In the genomic region with DNA sequence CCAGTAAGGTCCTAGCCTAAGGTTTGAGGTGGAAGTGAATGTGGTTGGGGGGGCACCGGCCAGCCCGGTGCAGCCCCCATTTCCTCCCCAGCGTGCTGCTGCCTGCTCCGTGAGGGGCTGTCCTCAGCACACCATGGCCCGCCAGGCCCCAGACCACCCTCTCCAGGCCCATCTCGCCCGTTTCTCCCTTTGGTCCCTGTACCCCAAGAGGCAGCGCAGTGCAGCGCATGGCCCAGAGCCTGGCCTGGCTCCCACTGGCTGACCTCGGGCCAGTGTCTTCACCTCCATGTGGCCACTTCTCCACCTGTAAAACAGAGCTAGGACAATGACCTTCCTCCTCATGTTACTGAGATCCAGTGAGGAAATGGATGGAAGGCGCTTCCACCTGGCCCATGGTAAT, we compare ENCODE assay signal across 28 cellular contexts.
"Had no signal": no experiment of that assay in that cellular context is flagged by ENCODE, and none has a peak within 500 bp of the region (broad histone marks: within the 10 kb centered on the region; RNA-seq: fewer than 3 reads in every experiment).

No MANE protein-coding gene starts in this region.

- H3K36me3 Mint-ChIP-seq: activated naive CD8-positive, alpha-beta T cell; WTC11 had no signal

- H3K4me3 Mint-ChIP-seq: activated CD8-positive, alpha-beta T cell treated with anti-CD3 and anti-CD28 coated beads, Interleukin-2, amount 10 ng/mL, durations not matched to agents 7 days and 5 days; activated naive CD8-positive, alpha-beta T cell; activated T-cell treated with anti-CD3 and anti-CD28 coated beads, Interleukin-2, amount 50 U/mL, for 24 hours; activated T-helper 1 cell treated with anti-CD3 and anti-CD28 coated beads, Interleukin-12 subunit alpha, Interleukin-12 subunit beta, Interleukin-2, Interleukin-4 antibody, amounts not matched to agents 30 ng/mL and 10 ng/mL and 1 ng/mL, durations not matched to agents 14 hours and 24 hours and 36 hours; T-helper 1 cell treated with Interleukin-12 subunit alpha and Interleukin-12 subunit beta and Interleukin-4 antibody, amounts not matched to agents 30 μg/mL and 1 μg/mL, for 36 hours; WTC11 had no signal

- ATAC-seq: activated CD8-positive, alpha-beta T cell treated with anti-CD3 and anti-CD28 coated beads, Interleukin-2, amount 10 ng/mL, durations not matched to agents 7 days and 5 days; SK-N-SH treated with all-trans-retinoic acid at 6 μM for 48 hours; WTC11 had no signal

- H3K36me3 ChIP-seq: brain microvascular endothelial cell, cardiac muscle cell, Peyer's patch had no signal

- H3K9me3 ChIP-seq: Peyer's patch, SJSA1 had no signal

- H3K9me3 Mint-ChIP-seq: activated T-cell treated with anti-CD3 and anti-CD28 coated beads, Interleukin-2, amount 50 U/mL, for 24 hours; activated T-helper 1 cell treated with anti-CD3 and anti-CD28 coated beads, Interleukin-12 subunit alpha, Interleukin-12 subunit beta, Interleukin-2, Interleukin-4 antibody, amounts not matched to agents 30 ng/mL and 10 ng/mL and 1 ng/mL, durations not matched to agents 14 hours and 24 hours and 36 hours; T-helper 1 cell treated with Interleukin-12 subunit alpha and Interleukin-12 subunit beta and Interleukin-4 antibody, amounts not matched to agents 30 μg/mL and 1 μg/mL, for 36 hours; WTC11 had no signal

- DNase-seq: activated CD4-positive, alpha-beta T cell treated with anti-CD3 and anti-CD28 coated beads for 48 hours; activated CD4-positive, alpha-beta T cell treated with anti-CD3 and anti-CD28 coated beads, Interleukin-2, amount 50 U/mL, for 4 hours; activated CD4-positive, CD25-positive, alpha-beta regulatory T cell treated with anti-CD3 and anti-CD28 coated beads, Interleukin-2, amount 50 U/mL, for 72 hours; activated CD8-positive, alpha-beta memory T cell treated with anti-CD3 and anti-CD28 coated beads, Interleukin-2, amount 50 U/mL, for 48 hours; activated CD8-positive, alpha-beta T cell treated with anti-CD3 and anti-CD28 coated beads, Interleukin-2, amount 10 ng/mL, durations not matched to agents 7 days and 5 days; activated effector memory CD4-positive, alpha-beta T cell treated with Interleukin-2 at 50 U/mL for 16 hours; activated naive CD4-positive, alpha-beta T cell; activated T-cell treated with anti-CD3 and anti-CD28 coated beads, Interleukin-2, amount 50 U/mL, for 24 hours; amygdala; brain microvascular endothelial cell; cerebellar nuclear complex; NCI-H1092; NCI-H1417; NCI-H1930; NCI-H345; NCI-H510A; NCI-H526 treated with DMSO at 0.1 percent for 48 hours; NCI-H82; Peyer's patch; SHP77; SW 1271 had no signal

- H3K27ac ChIP-seq: brain microvascular endothelial cell, cardiac muscle cell, Peyer's patch, SJSA1 had no signal

- H3K4me3 ChIP-seq: cardiac muscle cell, Peyer's patch, SJSA1 had no signal

- H3K27ac Mint-ChIP-seq: activated CD8-positive, alpha-beta T cell treated with anti-CD3 and anti-CD28 coated beads, Interleukin-2, amount 10 ng/mL, durations not matched to agents 7 days and 5 days; activated naive CD8-positive, alpha-beta T cell; activated T-cell treated with anti-CD3 and anti-CD28 coated beads, Interleukin-2, amount 50 U/mL, for 24 hours; activated T-helper 1 cell treated with anti-CD3 and anti-CD28 coated beads, Interleukin-12 subunit alpha, Interleukin-12 subunit beta, Interleukin-2, Interleukin-4 antibody, amounts not matched to agents 30 ng/mL and 10 ng/mL and 1 ng/mL, durations not matched to agents 14 hours and 24 hours and 36 hours; T-helper 1 cell treated with Interleukin-12 subunit alpha and Interleukin-12 subunit beta and Interleukin-4 antibody, amounts not matched to agents 30 μg/mL and 1 μg/mL, for 36 hours; WTC11 had no signal

- H3K4me1 ChIP-seq: SJSA1 had no signal

- H3K27me3 Mint-ChIP-seq: activated naive CD8-positive, alpha-beta T cell; activated T-cell treated with anti-CD3 and anti-CD28 coated beads, Interleukin-2, amount 50 U/mL, for 24 hours had no signal

- H3K27me3 ChIP-seq: brain microvascular endothelial cell, cardiac muscle cell, Peyer's patch, SJSA1 had no signal
